25 cellular contexts compared by ENCODE assay signal in the genomic region with DNA sequence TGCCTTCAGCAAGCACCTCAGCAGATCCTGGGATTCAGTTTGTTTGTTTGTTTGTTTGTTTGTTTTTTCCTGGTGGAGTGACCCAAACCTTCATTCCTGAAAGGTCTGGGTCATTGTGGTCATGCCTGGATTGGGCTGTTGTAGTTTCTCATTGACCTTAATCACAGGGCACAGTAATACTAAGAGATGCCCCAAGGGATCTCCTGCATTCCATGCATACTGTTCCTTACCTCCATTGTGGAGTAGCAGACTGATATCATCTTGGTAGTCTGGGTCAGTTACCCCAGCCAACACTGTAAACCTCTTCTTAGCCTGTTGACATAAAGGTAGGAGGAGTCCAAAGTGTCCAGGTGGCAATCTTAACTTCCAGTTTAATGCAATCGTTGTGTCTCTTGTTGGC.
DNase-seq lines count a peak whose midpoint lies in the region; FAIRE-seq and TF ChIP-seq lines count a peak whose summit lies in the region.
"Had no signal": no experiment of that assay in that cellular context is flagged by ENCODE, and none has a peak within 500 bp of the region (broad histone marks: within the 10 kb centered on the region; RNA-seq: fewer than 3 reads in every experiment).

No MANE protein-coding gene starts in this region.

- H3K36me3 Mint-ChIP-seq in MCF 10A (ENCODE audit: insufficient read depth, unreplicated experiment): no peaks in the 10 kb centered on the region
- H3K36me3 Mint-ChIP-seq: CD4-positive, CD25-positive, alpha-beta regulatory T cell; CD8-positive, alpha-beta T cell had no signal

- no peak for TF ChIP-seq CTCF in mammary epithelial cell (conservative IDR thresholded peaks at IDR 0.05 in 1 of 2, IDR thresholded peaks at IDR 0.05 in 1 of 2; ENCODE audit: extremely low read depth in 1 of 2, insufficient read depth in 1 of 2, low read depth in 1 of 2, low read length in 2 of 2)
- TF ChIP-seq CTCF in MCF 10A (IDR thresholded peaks at IDR 0.05; ENCODE audit: unreplicated experiment): no peak
- TF ChIP-seq CTCF in colonic mucosa (IDR thresholded peaks at IDR 0.05): no peak

- H3K4me3 ChIP-seq in mammary epithelial cell (replicated peaks in 1 of 3; ENCODE audit: insufficient read depth in 1 of 3, low read depth in 2 of 3, low read length in 3 of 3): no peak overlapping the region
- no peak overlapping the region for H3K4me3 ChIP-seq in mesendoderm (ENCODE audit: low read length)
- no peak overlapping the region for H3K4me3 ChIP-seq in colonic mucosa
- H3K4me3 ChIP-seq: BLaER1 had no signal

- H4K5ac ChIP-seq in mesendoderm (ENCODE audit: low read length): no peak overlapping the region

- no peak for TF ChIP-seq POLR2A in H54 (IDR thresholded peaks at IDR 0.05; ENCODE audit: low read depth, low read length)

- H3K56ac ChIP-seq in mesendoderm (ENCODE audit: low read length): no peak overlapping the region

- H3K9ac ChIP-seq in mammary epithelial cell (ENCODE audit: insufficient read depth, low read length) (no peak overlapping the region), mesendoderm (ENCODE audit: low read length) (no peak overlapping the region), colonic mucosa (ENCODE audit: low read depth in 2 of 2, low read length in 2 of 2) (no peak overlapping the region)
- H3K9ac ChIP-seq: BLaER1 had no signal

- H3K36me3 ChIP-seq in mammary epithelial cell (ENCODE audit: insufficient read depth, low read length) (no peaks in the 10 kb centered on the region), mesendoderm (ENCODE audit: control insufficient read depth, insufficient read depth, low read length) (no peaks in the 10 kb centered on the region), colonic mucosa (no peaks in the 10 kb centered on the region)
- H3K36me3 ChIP-seq: BLaER1 had no signal

- in situ Hi-C loops in mammary epithelial cell (cut with MboI; ENCODE audit: low sequenced_read_pairs in 2 of 2): no loop called here

- H2BK120ac ChIP-seq in mesendoderm (ENCODE audit: low read depth, low read length): no peak overlapping the region

- no peaks in the 10 kb centered on the region for H3K9me3 Mint-ChIP-seq in MCF 10A (ENCODE audit: unreplicated experiment)

- intact Hi-C loops in mammary epithelial cell (cut with micrococcal nuclease): no loop called here
- intact Hi-C loops in MCF 10A (cut with micrococcal nuclease): no loop called here
- intact Hi-C loops in colonic mucosa (cut with DNase I): no loop called here

- no CpG with 5 or more reads among the region's 1 CpG for WGBS in mammary epithelial cell (ENCODE audit: low coverage, missing lambda C conversion rate)
- WGBS in mesendoderm (ENCODE audit: extremely low coverage, insufficient coverage, low lambda C conversion rate): no CpG with 5 or more reads among the region's 1 CpG

- no peak overlapping the region for H3K4me2 ChIP-seq in mammary epithelial cell (ENCODE audit: insufficient read depth, low read depth, low read length)
- H3K4me2 ChIP-seq in mesendoderm (ENCODE audit: low read length): no peak overlapping the region
- H3K4me2 ChIP-seq: BLaER1 had no signal

- no peak for FAIRE-seq in H54 (lab: Jason Lieb, UNC)
- FAIRE-seq: A204.1, D721Med, GM12891, GM18507 had no signal

- H3K27me3 ChIP-seq in mammary epithelial cell (ENCODE audit: insufficient read depth, low read length): no peaks in the 10 kb centered on the region
- H3K27me3 ChIP-seq in mesendoderm (ENCODE audit: insufficient read depth, low read length, poor library complexity): no peaks in the 10 kb centered on the region
- no peaks in the 10 kb centered on the region for H3K27me3 ChIP-seq in colonic mucosa
- H3K27me3 ChIP-seq: BLaER1 had no signal

- H4K8ac ChIP-seq in mesendoderm (ENCODE audit: low read depth, low read length): no peak overlapping the region

- peak; percentile 8 for DNase-seq in mammary epithelial cell
- no peak for DNase-seq in MCF 10A (ENCODE audit: unreplicated experiment)
- peak; percentile 8 for DNase-seq in NCI-H226
- DNase-seq in mesendoderm: peak; percentile 72
- peak; percentile 30 for DNase-seq in renal cortical epithelial cell (ENCODE audit: low read depth)
- no peak for DNase-seq in NCI-H446 (lab: John Stamatoyannopoulos, UW)
- DNase-seq in colonic mucosa: no peak
- no peak for DNase-seq in H54 (ENCODE audit: insufficient read length, low spot score)
- DNase-seq: Caco-2; CD4-positive, CD25-positive, alpha-beta regulatory T cell; CD8-positive, alpha-beta T cell; DMS 273 treated with DMSO at 0.1 percent for 48 hours; DMS79; EL; GF-D8; GOT3; H7 had no signal

- no peaks in the 10 kb centered on the region for H3K4me1 ChIP-seq in mammary epithelial cell (ENCODE audit: insufficient read depth, low read length)
- no peaks in the 10 kb centered on the region for H3K4me1 ChIP-seq in mesendoderm (ENCODE audit: control insufficient read depth, low read depth, low read length)
- H3K4me1 ChIP-seq in colonic mucosa: no peaks in the 10 kb centered on the region
- H3K4me1 ChIP-seq: BLaER1, Caco-2 had no signal

- H3K79me2 ChIP-seq in mammary epithelial cell (ENCODE audit: insufficient read depth, low read length): no peaks in the 10 kb centered on the region
- H3K79me2 ChIP-seq in mesendoderm (ENCODE audit: control insufficient read depth, insufficient read depth, low read length): no peaks in the 10 kb centered on the region

- H2BK5ac ChIP-seq in mesendoderm (ENCODE audit: low read length): no peak overlapping the region

- no peaks in the 10 kb centered on the region for H3K27me3 Mint-ChIP-seq in MCF 10A (ENCODE audit: insufficient read depth, unreplicated experiment)
- H3K27me3 Mint-ChIP-seq: B cell; CD4-positive, CD25-positive, alpha-beta regulatory T cell had no signal

- no peak overlapping the region for H3K27ac Mint-ChIP-seq in MCF 10A (ENCODE audit: low read depth, unreplicated experiment)
- H3K27ac Mint-ChIP-seq: B cell; CD4-positive, CD25-positive, alpha-beta regulatory T cell; CD8-positive, alpha-beta T cell had no signal

- BruUV-seq in mammary epithelial cell (replicated peaks; lab: Mats Ljungman, UMichigan): no TSS peak
- BruUV-seq in MCF 10A (replicated peaks; lab: Mats Ljungman, UMichigan): no TSS peak

- dilution Hi-C loops in mammary epithelial cell (cut with HindIII; ENCODE audit: low sequenced_read_pairs): no loop called here

- no peak overlapping the region for H3K4ac ChIP-seq in mesendoderm (ENCODE audit: low read depth, low read length)

- H3K9me3 ChIP-seq in mammary epithelial cell (replicated peaks; ENCODE audit: insufficient read depth, low read length) (no peaks in the 10 kb centered on the region), colonic mucosa (no peaks in the 10 kb centered on the region)
- H3K9me3 ChIP-seq: Caco-2 had no signal

- no peak overlapping the region for H3K23ac ChIP-seq in mesendoderm (ENCODE audit: low read length)

- H3K18ac ChIP-seq in mesendoderm (ENCODE audit: low read length): no peak overlapping the region

- H3K4me3 Mint-ChIP-seq in MCF 10A (ENCODE audit: unreplicated experiment): no peak overlapping the region
- H3K4me3 Mint-ChIP-seq: B cell; CD4-positive, CD25-positive, alpha-beta regulatory T cell; CD8-positive, alpha-beta T cell had no signal

- H3K79me1 ChIP-seq in mesendoderm (ENCODE audit: low read length): no peaks in the 10 kb centered on the region

- H3K27ac ChIP-seq in mammary epithelial cell (ENCODE audit: insufficient read depth, low read depth, low read length) (no peak overlapping the region), mesendoderm (ENCODE audit: low read depth, low read length) (no peak overlapping the region), colonic mucosa (no peak overlapping the region)
- H3K27ac ChIP-seq: 22Rv1, BLaER1, C4-2B had no signal

- peaks cover under 1% of the 10 kb centered on the region for H3K4me1 Mint-ChIP-seq in MCF 10A (ENCODE audit: insufficient read depth, unreplicated experiment)
- H3K4me1 Mint-ChIP-seq: B cell; CD4-positive, CD25-positive, alpha-beta regulatory T cell had no signal

- no peak overlapping the region for H2AFZ ChIP-seq in mammary epithelial cell (ENCODE audit: low read depth, low read length)

- no peak overlapping the region for H2BK15ac ChIP-seq in mesendoderm (replicated peaks; ENCODE audit: low read depth)

- no peak overlapping the region for H2AK5ac ChIP-seq in mesendoderm (ENCODE audit: low read length)

- CTCF ChIA-PET in mammary epithelial cell (lab: Charles Lee; ENCODE audit: low non-redundant PET): no interaction called here
- CTCF ChIA-PET in MCF 10A (lab: Yijun Ruan, JAX): no interaction called here

- no peaks in the 10 kb centered on the region for H4K20me1 ChIP-seq in mammary epithelial cell (ENCODE audit: insufficient read depth, low read length)
- H4K20me1 ChIP-seq: BLaER1 had no signal

- POLR2A ChIA-PET in MCF 10A (lab: Yijun Ruan, JAX): no interaction called here

Comparison
In these comparisons a context has a peak if more than half of its experiments do, and no peak if none do; other contexts are left out.
1. DNase-seq: peak in mammary epithelial cell (single experiment), NCI-H226 (single experiment), mesendoderm (single experiment) and renal cortical epithelial cell (single experiment); none in MCF 10A (single experiment), NCI-H446 (0 of 2), colonic mucosa (single experiment) and H54 (single experiment).